In genomic region chr10:132877473-132877872, GRCh38 we compare ENCODE assay signal across 1 cellular context.
TF ChIP-seq lines count a peak whose summit lies in the region.

No MANE protein-coding gene starts in this region.

TF ChIP-seq in H1, 55 proteins besides CTCF, POLR2A, EP300 and RAD21:
- TF ChIP-seq YY1 (IDR thresholded peaks at IDR 0.05; ENCODE audit: low read depth, low read length): no peak
- no peak for TF ChIP-seq PHF8 (conservative IDR thresholded peaks at IDR 0.05; ENCODE audit: low read depth, low read length)
- TF ChIP-seq RXRA (IDR thresholded peaks at IDR 0.05; ENCODE audit: insufficient read depth, low read depth, low read length): no peak
- no peak for TF ChIP-seq BRCA1 (IDR thresholded peaks at IDR 0.05; ENCODE audit: low read depth, low read length)
- TF ChIP-seq USF2 (IDR thresholded peaks at IDR 0.05; ENCODE audit: low read length): no peak
- no peak for TF ChIP-seq POLR2AphosphoS5 (IDR thresholded peaks at IDR 0.05; ENCODE audit: low read depth, low read length)
- no peak for TF ChIP-seq JUND (IDR thresholded peaks at IDR 0.05; ENCODE audit: low read length)
- TF ChIP-seq RFX5 (IDR thresholded peaks at IDR 0.05; ENCODE audit: borderline replicate concordance, low read depth, low read length): no peak
- TF ChIP-seq SRF (IDR thresholded peaks at IDR 0.05; ENCODE audit: low read depth, low read length): no peak
- no peak for TF ChIP-seq E2F6 (IDR thresholded peaks at IDR 0.05)
- no peak for TF ChIP-seq RNF2 (IDR thresholded peaks at IDR 0.05; ENCODE audit: borderline replicate concordance, low read depth, low read length, missing control alignments, poor library complexity, severe bottlenecking)
- TF ChIP-seq TEAD4 (IDR thresholded peaks at IDR 0.05; ENCODE audit: low read depth, low read length): no peak
- TF ChIP-seq MAFK (IDR thresholded peaks at IDR 0.05; ENCODE audit: low read depth, low read length): no peak
- TF ChIP-seq MAX (IDR thresholded peaks at IDR 0.05): no peak
- no peak for TF ChIP-seq CTBP2 (IDR thresholded peaks at IDR 0.05; ENCODE audit: borderline replicate concordance, insufficient read depth, insufficient read length, low read length)
- TF ChIP-seq TCF12 (IDR thresholded peaks at IDR 0.05; ENCODE audit: low read depth, low read length): no peak
- no peak for TF ChIP-seq BCL11A (IDR thresholded peaks at IDR 0.05; ENCODE audit: low read depth in 2 of 2, low read length in 2 of 2)
- no peak for TF ChIP-seq TBP (IDR thresholded peaks at IDR 0.05; ENCODE audit: low read depth, low read length)
